Comparison of ENCODE assay signal across 8 cellular contexts in genomic region chr22:24271406-24271760, GRCh38. TPM values are rescaled to one million over a fixed set of nuclear protein-coding genes. Genes with fewer than 3 reads are reported as not detected.
DNase-seq lines count a peak whose midpoint lies in the region; ATAC-seq, FAIRE-seq and TF ChIP-seq lines count a peak whose summit lies in the region.

No MANE protein-coding gene starts in this region.

- H3K4me3 Mint-ChIP-seq in activated naive CD8-positive, alpha-beta T cell treated with anti-CD3 and anti-CD28 coated beads, Interleukin-2, amount 50 U/mL, for 24 hours = peak overlapping the region; percentile 87

- H2AFZ ChIP-seq in keratinocyte (ENCODE audit: control insufficient read depth, low read length) = peak overlapping the region; percentile 55

- H3K27ac Mint-ChIP-seq in activated naive CD8-positive, alpha-beta T cell treated with anti-CD3 and anti-CD28 coated beads, Interleukin-2, amount 50 U/mL, for 24 hours = peak overlapping the region; percentile 88

- TF ChIP-seq EP300 in suprapubic skin (IDR thresholded peaks at IDR 0.05) = no peak

- H3K27me3 Mint-ChIP-seq in activated naive CD8-positive, alpha-beta T cell treated with anti-CD3 and anti-CD28 coated beads, Interleukin-2, amount 50 U/mL, for 24 hours = no peaks in the 10 kb centered on the region

- H3K9me3 Mint-ChIP-seq in activated naive CD8-positive, alpha-beta T cell treated with anti-CD3 and anti-CD28 coated beads, Interleukin-2, amount 50 U/mL, for 24 hours = no peaks in the 10 kb centered on the region

- H3K4me1 Mint-ChIP-seq in activated naive CD8-positive, alpha-beta T cell treated with anti-CD3 and anti-CD28 coated beads, Interleukin-2, amount 50 U/mL, for 24 hours = peaks cover 40% of the 10 kb centered on the region

- H3K36me3 Mint-ChIP-seq in activated naive CD8-positive, alpha-beta T cell treated with anti-CD3 and anti-CD28 coated beads, Interleukin-2, amount 50 U/mL, for 24 hours (ENCODE audit: low read depth) = peaks cover 7% of the 10 kb centered on the region

- no peak for FAIRE-seq in keratinocyte (lab: Jason Lieb, UNC)

- no peaks in the 10 kb centered on the region for H3K27me3 ChIP-seq in keratinocyte (ENCODE audit: control insufficient read depth, extremely low read depth, insufficient read depth, low read length)
- no peaks in the 10 kb centered on the region for H3K27me3 ChIP-seq in suprapubic skin

- H3K9ac ChIP-seq in keratinocyte (ENCODE audit: control insufficient read depth, extremely low read depth, insufficient read depth, low read length) = peak overlapping the region; percentile 86

- no peaks in the 10 kb centered on the region for H4K20me1 ChIP-seq in keratinocyte (ENCODE audit: control insufficient read depth, extremely low read depth, insufficient read depth, low read length)

- peak overlapping the region; percentile 76 for H3K4me2 ChIP-seq in keratinocyte (ENCODE audit: control insufficient read depth, extremely low read depth, insufficient read depth, low read depth, low read length)

- H3K9me1 ChIP-seq in keratinocyte (ENCODE audit: control insufficient read depth, extremely low read depth, insufficient read depth, low read length) = no peaks in the 10 kb centered on the region

- H3K36me3 ChIP-seq in keratinocyte (ENCODE audit: control insufficient read depth in 2 of 2, extremely low read depth in 1 of 2, insufficient read depth in 2 of 2, low read length in 2 of 2) (no peaks in the 10 kb centered on the region), suprapubic skin (no peaks in the 10 kb centered on the region)

- H3K9me3 ChIP-seq in keratinocyte (ENCODE audit: control insufficient read depth, low read depth, low read length) = no peaks in the 10 kb centered on the region
- H3K9me3 ChIP-seq in suprapubic skin = no peaks in the 10 kb centered on the region

- DNase-seq in NOMO-1 treated with DMSO at 0.1 percent for 48 hours (lab: John Stamatoyannopoulos, UW; ENCODE audit: unreplicated experiment) (peak; percentile 31), NOMO-1 treated with dmso at 0.1 percent for 144 hours (lab: John Stamatoyannopoulos, UW; ENCODE audit: unreplicated experiment) (no peak), keratinocyte (ENCODE audit: low read depth, low spot score) (no peak), suprapubic skin (ENCODE audit: low spot score in 2 of 2) (no peak), NCI-H446 treated with DMSO at 0.1 percent for 48 hours (lab: John Stamatoyannopoulos, UW) (no peak), putamen (ENCODE audit: low spot score) (no peak)
- DNase-seq in activated naive CD8-positive, alpha-beta T cell treated with anti-CD3 and anti-CD28 coated beads, Interleukin-2, amount 50 U/mL, for 24 hours = no peak

- H3K27ac ChIP-seq in keratinocyte (ENCODE audit: control insufficient read depth, insufficient read depth, low read length) (peak overlapping the region; percentile 71), suprapubic skin (peak overlapping the region; percentile 94)

- dilution Hi-C loops in keratinocyte (cut with MboI; ENCODE audit: extremely low pct_ligation_motif_present, low sequenced_read_pairs) = no loop called here

- 1% methylated on average over 9 of the region's 22 CpGs for WGBS in suprapubic skin

- TF ChIP-seq CTCF in keratinocyte (optimal IDR thresholded peaks at IDR 0.05 in 1 of 3, IDR thresholded peaks at IDR 0.05 in 1 of 3, conservative IDR thresholded peaks at IDR 0.05 in 1 of 3; ENCODE audit: extremely low read depth in 1 of 3, insufficient read depth in 2 of 3, low read length in 3 of 3) (no peak), suprapubic skin (IDR thresholded peaks at IDR 0.05) (no peak)

- ATAC-seq in activated naive CD8-positive, alpha-beta T cell treated with anti-CD3 and anti-CD28 coated beads, Interleukin-2, amount 50 U/mL, for 24 hours = no peak
- no peak for ATAC-seq in HG03342 (IDR thresholded peaks at IDR 0.05; ENCODE audit: unreplicated experiment)

- peaks cover 51% of the 10 kb centered on the region for H3K79me2 ChIP-seq in keratinocyte (ENCODE audit: control insufficient read depth, insufficient read depth, low read length)

- H3K4me3 ChIP-seq in keratinocyte (ENCODE audit: control insufficient read depth in 2 of 3, extremely low read depth in 1 of 3, insufficient read depth in 2 of 3, low read depth in 1 of 3, low read length in 3 of 3) (peak overlapping the region; percentile 71 to 84 (median 75)), suprapubic skin (peak overlapping the region; percentile 77)

- no peak for TF ChIP-seq POLR2A in suprapubic skin (IDR thresholded peaks at IDR 0.05)

- H3K4me1 ChIP-seq in keratinocyte (ENCODE audit: control insufficient read depth, extremely low read depth, insufficient read depth, low read length) (peaks cover 7% of the 10 kb centered on the region), suprapubic skin (peaks cover 34% of the 10 kb centered on the region)

RNA-seq across cellular contexts. Expression of gene SPECC1L, which starts 0.8 kb away (rescaled TPM):
- 14.5 to 19.3 TPM (median 19.3 TPM) in 3 replicates for polyA plus RNA-seq in keratinocyte
- polyA plus RNA-seq in keratinocyte (2011; ENCODE audit: low read depth) = 17.4 TPM
- 12.3 and 14.7 TPM in 2 replicates for polyA plus RNA-seq in keratinocyte (2011; cell fraction: cytosol; rRNA removed)
- polyA plus RNA-seq in keratinocyte (2011; cell fraction: nucleus; rRNA removed) = 20.9 and 22.4 TPM in 2 replicates
- polyA plus RNA-seq in keratinocyte (2012; ENCODE audit: low replicate concordance) = 7.7 and 16.9 TPM in 2 replicates
- 18.6 to 27.7 TPM (median 19.5 TPM) in 3 replicates for polyA minus RNA-seq in keratinocyte
- polyA minus RNA-seq in keratinocyte (2011; cell fraction: cytosol; rRNA and poly(A)+ RNA removed) = 11.9 TPM
- 22.1 and 38.0 TPM in 2 replicates for polyA minus RNA-seq in keratinocyte (2011; cell fraction: nucleus; rRNA and poly(A)+ RNA removed)
- total RNA-seq in suprapubic skin = 10 to 100 TPM; 15.7 to 28.5 (median 21.4) TPM

RNA-seq across cellular contexts. Expression of gene GGT5, which starts 26.5 kb away (rescaled TPM):
- not detected in 3 replicates for polyA plus RNA-seq in keratinocyte
- polyA plus RNA-seq in keratinocyte (2011; ENCODE audit: low read depth) = not detected
- not detected in 2 replicates for polyA plus RNA-seq in keratinocyte (2011; cell fraction: cytosol; rRNA removed)
- not detected in 2 replicates for polyA plus RNA-seq in keratinocyte (2011; cell fraction: nucleus; rRNA removed)
- polyA plus RNA-seq in keratinocyte (2012; ENCODE audit: low replicate concordance) = not detected in 2 replicates
- polyA minus RNA-seq in keratinocyte = not detected in 3 replicates
- polyA minus RNA-seq in keratinocyte (2011; cell fraction: cytosol; rRNA and poly(A)+ RNA removed) = not detected
- polyA minus RNA-seq in keratinocyte (2011; cell fraction: nucleus; rRNA and poly(A)+ RNA removed) = not detected in 2 replicates
- 10 to 100 TPM; 13.4 to 38.8 (median 17.5) TPM for total RNA-seq in suprapubic skin
